Comparison of ENCODE assay signal across 1 cellular context in genomic region chr17:50476545-50477315, GRCh38.
TF ChIP-seq lines count a peak whose summit lies in the region.

No MANE protein-coding gene starts in this region.

TF ChIP-seq in HepG2, 621 proteins besides CTCF, POLR2A, EP300 and RAD21 (continued from another document and continues in another):
- no peak for TF ChIP-seq ZNF784 (CRISPR knock-in tag; IDR thresholded peaks at IDR 0.05; ENCODE audit: borderline replicate concordance)
- no peak for TF ChIP-seq KMT2A (CRISPR knock-in tag; IDR thresholded peaks at IDR 0.05)
- no peak for TF ChIP-seq MAFF (IDR thresholded peaks at IDR 0.05; ENCODE audit: low read depth, low read length)
- no peak for TF ChIP-seq THAP8 (CRISPR knock-in tag; IDR thresholded peaks at IDR 0.05; ENCODE audit: borderline replicate concordance)
- TF ChIP-seq, protein P1, sequence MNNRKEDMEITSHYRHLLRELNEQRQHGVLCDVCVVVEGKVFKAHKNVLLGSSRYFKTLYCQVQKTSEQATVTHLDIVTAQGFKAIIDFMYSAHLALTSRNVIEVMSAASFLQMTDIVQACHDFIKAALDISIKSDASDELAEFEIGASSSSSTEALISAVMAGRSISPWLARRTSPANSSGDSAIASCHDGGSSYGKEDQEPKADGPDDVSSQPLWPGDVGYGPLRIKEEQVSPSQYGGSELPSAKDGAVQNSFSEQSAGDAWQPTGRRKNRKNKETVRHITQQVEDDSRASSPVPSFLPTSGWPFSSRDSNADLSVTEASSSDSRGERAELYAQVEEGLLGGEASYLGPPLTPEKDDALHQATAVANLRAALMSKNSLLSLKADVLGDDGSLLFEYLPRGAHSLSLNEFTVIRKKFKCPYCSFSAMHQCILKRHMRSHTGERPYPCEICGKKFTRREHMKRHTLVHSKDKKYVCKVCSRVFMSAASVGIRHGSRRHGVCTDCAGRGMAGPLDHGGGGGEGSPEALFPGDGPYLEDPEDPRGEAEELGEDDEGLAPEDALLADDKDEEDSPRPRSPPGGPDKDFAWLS (CRISPR knock-in tag; IDR thresholded peaks at IDR 0.05; ENCODE audit: borderline replicate concordance): no peak
- no peak for TF ChIP-seq ZNF570 (CRISPR knock-in tag; IDR thresholded peaks at IDR 0.05; ENCODE audit: borderline replicate concordance)
- no peak for TF ChIP-seq ZFYVE20 (CRISPR knock-in tag; IDR thresholded peaks at IDR 0.05; ENCODE audit: borderline replicate concordance, low read depth)
- no peak for TF ChIP-seq ZNF749 (CRISPR knock-in tag; IDR thresholded peaks at IDR 0.05; ENCODE audit: borderline replicate concordance)
- no peak for TF ChIP-seq HMGXB3 (CRISPR knock-in tag; IDR thresholded peaks at IDR 0.05; ENCODE audit: borderline replicate concordance)
- TF ChIP-seq, protein P2, sequence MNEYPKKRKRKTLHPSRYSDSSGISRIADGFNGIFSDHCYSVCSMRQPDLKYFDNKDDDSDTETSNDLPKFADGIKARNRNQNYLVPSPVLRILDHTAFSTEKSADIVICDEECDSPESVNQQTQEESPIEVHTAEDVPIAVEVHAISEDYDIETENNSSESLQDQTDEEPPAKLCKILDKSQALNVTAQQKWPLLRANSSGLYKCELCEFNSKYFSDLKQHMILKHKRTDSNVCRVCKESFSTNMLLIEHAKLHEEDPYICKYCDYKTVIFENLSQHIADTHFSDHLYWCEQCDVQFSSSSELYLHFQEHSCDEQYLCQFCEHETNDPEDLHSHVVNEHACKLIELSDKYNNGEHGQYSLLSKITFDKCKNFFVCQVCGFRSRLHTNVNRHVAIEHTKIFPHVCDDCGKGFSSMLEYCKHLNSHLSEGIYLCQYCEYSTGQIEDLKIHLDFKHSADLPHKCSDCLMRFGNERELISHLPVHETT (CRISPR knock-in tag; conservative IDR thresholded peaks at IDR 0.05): no peak
- peak; percentile 71 for TF ChIP-seq SALL1 (CRISPR knock-in tag; IDR thresholded peaks at IDR 0.05)
- TF ChIP-seq HNRNPUL1 (IDR thresholded peaks at IDR 0.05; ENCODE audit: low read depth, low read length): no peak
- TF ChIP-seq, protein P3, sequence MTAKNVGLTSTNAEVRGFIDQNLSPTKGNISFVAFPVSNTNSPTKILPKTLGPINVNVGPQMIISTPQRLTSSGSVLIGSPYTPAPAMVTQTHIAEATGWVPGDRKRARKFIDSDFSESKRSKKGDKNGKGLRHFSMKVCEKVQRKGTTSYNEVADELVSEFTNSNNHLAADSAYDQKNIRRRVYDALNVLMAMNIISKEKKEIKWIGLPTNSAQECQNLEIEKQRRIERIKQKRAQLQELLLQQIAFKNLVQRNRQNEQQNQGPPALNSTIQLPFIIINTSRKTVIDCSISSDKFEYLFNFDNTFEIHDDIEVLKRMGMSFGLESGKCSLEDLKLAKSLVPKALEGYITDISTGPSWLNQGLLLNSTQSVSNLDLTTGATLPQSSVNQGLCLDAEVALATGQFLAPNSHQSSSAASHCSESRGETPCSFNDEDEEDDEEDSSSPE (CRISPR knock-in tag; IDR thresholded peaks at IDR 0.05): no peak
- no peak for TF ChIP-seq JARID2 (CRISPR knock-in tag; IDR thresholded peaks at IDR 0.05; ENCODE audit: insufficient replicate concordance)
- TF ChIP-seq DR1 (CRISPR knock-in tag; IDR thresholded peaks at IDR 0.05): no peak
- no peak for TF ChIP-seq ZNF607 (CRISPR knock-in tag; IDR thresholded peaks at IDR 0.05; ENCODE audit: borderline replicate concordance)
- no peak for TF ChIP-seq BCLAF1 (IDR thresholded peaks at IDR 0.05)
- 0 out of 2 replicates have a peak, but pooled peaks have one; percentile 76 for TF ChIP-seq ZBTB3 (CRISPR knock-in tag; IDR thresholded peaks at IDR 0.05; ENCODE audit: borderline replicate concordance, low read depth)
- TF ChIP-seq, protein P4, sequence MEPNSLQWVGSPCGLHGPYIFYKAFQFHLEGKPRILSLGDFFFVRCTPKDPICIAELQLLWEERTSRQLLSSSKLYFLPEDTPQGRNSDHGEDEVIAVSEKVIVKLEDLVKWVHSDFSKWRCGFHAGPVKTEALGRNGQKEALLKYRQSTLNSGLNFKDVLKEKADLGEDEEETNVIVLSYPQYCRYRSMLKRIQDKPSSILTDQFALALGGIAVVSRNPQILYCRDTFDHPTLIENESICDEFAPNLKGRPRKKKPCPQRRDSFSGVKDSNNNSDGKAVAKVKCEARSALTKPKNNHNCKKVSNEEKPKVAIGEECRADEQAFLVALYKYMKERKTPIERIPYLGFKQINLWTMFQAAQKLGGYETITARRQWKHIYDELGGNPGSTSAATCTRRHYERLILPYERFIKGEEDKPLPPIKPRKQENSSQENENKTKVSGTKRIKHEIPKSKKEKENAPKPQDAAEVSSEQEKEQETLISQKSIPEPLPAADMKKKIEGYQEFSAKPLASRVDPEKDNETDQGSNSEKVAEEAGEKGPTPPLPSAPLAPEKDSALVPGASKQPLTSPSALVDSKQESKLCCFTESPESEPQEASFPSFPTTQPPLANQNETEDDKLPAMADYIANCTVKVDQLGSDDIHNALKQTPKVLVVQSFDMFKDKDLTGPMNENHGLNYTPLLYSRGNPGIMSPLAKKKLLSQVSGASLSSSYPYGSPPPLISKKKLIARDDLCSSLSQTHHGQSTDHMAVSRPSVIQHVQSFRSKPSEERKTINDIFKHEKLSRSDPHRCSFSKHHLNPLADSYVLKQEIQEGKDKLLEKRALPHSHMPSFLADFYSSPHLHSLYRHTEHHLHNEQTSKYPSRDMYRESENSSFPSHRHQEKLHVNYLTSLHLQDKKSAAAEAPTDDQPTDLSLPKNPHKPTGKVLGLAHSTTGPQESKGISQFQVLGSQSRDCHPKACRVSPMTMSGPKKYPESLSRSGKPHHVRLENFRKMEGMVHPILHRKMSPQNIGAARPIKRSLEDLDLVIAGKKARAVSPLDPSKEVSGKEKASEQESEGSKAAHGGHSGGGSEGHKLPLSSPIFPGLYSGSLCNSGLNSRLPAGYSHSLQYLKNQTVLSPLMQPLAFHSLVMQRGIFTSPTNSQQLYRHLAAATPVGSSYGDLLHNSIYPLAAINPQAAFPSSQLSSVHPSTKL (CRISPR knock-in tag; IDR thresholded peaks at IDR 0.05): no peak
- no peak for TF ChIP-seq RELA (CRISPR knock-in tag; IDR thresholded peaks at IDR 0.05)
- TF ChIP-seq ZNF724P (CRISPR knock-in tag; IDR thresholded peaks at IDR 0.05; ENCODE audit: borderline replicate concordance): no peak
- no peak; the same call in 1 of the 2 replicates for TF ChIP-seq ZMYM4 (CRISPR knock-in tag; IDR thresholded peaks at IDR 0.05)
- no peak for TF ChIP-seq RORA (CRISPR knock-in tag; IDR thresholded peaks at IDR 0.05)
- no peak for TF ChIP-seq ZNF672 (CRISPR knock-in tag; IDR thresholded peaks at IDR 0.05)
- TF ChIP-seq, protein P5, sequence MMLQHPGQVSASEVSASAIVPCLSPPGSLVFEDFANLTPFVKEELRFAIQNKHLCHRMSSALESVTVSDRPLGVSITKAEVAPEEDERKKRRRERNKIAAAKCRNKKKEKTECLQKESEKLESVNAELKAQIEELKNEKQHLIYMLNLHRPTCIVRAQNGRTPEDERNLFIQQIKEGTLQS (CRISPR knock-in tag; IDR thresholded peaks at IDR 0.05): no peak
- TF ChIP-seq TAF1 (CRISPR knock-in tag; IDR thresholded peaks at IDR 0.05): no peak
- peak; percentile 76 for TF ChIP-seq ZBTB42 (CRISPR knock-in tag; IDR thresholded peaks at IDR 0.05)
- no peak for TF ChIP-seq ZKSCAN1 (IDR thresholded peaks at IDR 0.05; ENCODE audit: low read length)
- TF ChIP-seq, protein P6, sequence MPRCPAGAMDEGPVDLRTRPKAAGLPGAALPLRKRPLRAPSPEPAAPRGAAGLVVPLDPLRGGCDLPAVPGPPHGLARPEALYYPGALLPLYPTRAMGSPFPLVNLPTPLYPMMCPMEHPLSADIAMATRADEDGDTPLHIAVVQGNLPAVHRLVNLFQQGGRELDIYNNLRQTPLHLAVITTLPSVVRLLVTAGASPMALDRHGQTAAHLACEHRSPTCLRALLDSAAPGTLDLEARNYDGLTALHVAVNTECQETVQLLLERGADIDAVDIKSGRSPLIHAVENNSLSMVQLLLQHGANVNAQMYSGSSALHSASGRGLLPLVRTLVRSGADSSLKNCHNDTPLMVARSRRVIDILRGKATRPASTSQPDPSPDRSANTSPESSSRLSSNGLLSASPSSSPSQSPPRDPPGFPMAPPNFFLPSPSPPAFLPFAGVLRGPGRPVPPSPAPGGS (CRISPR knock-in tag; IDR thresholded peaks at IDR 0.05): no peak
- TF ChIP-seq, protein P7, sequence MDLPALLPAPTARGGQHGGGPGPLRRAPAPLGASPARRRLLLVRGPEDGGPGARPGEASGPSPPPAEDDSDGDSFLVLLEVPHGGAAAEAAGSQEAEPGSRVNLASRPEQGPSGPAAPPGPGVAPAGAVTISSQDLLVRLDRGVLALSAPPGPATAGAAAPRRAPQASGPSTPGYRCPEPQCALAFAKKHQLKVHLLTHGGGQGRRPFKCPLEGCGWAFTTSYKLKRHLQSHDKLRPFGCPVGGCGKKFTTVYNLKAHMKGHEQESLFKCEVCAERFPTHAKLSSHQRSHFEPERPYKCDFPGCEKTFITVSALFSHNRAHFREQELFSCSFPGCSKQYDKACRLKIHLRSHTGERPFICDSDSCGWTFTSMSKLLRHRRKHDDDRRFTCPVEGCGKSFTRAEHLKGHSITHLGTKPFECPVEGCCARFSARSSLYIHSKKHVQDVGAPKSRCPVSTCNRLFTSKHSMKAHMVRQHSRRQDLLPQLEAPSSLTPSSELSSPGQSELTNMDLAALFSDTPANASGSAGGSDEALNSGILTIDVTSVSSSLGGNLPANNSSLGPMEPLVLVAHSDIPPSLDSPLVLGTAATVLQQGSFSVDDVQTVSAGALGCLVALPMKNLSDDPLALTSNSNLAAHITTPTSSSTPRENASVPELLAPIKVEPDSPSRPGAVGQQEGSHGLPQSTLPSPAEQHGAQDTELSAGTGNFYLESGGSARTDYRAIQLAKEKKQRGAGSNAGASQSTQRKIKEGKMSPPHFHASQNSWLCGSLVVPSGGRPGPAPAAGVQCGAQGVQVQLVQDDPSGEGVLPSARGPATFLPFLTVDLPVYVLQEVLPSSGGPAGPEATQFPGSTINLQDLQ (CRISPR knock-in tag; IDR thresholded peaks at IDR 0.05): no peak
- TF ChIP-seq POLR2AphosphoS2 (IDR thresholded peaks at IDR 0.05; ENCODE audit: low read depth, low read length): no peak
- TF ChIP-seq ZNF619 (CRISPR knock-in tag; IDR thresholded peaks at IDR 0.05): no peak
- TF ChIP-seq RXRA (CRISPR knock-in tag; IDR thresholded peaks at IDR 0.05): no peak
- no peak for TF ChIP-seq ZEB1 (IDR thresholded peaks at IDR 0.05; ENCODE audit: insufficient replicate concordance, low read depth)
- no peak for TF ChIP-seq ZNF629 (CRISPR knock-in tag; conservative IDR thresholded peaks at IDR 0.05)
- no peak for TF ChIP-seq SRF (IDR thresholded peaks at IDR 0.05; ENCODE audit: low read depth, low read length)
- TF ChIP-seq KLF12 (CRISPR knock-in tag; IDR thresholded peaks at IDR 0.05; ENCODE audit: borderline replicate concordance): no peak
- TF ChIP-seq HOXA7 (CRISPR knock-in tag; IDR thresholded peaks at IDR 0.05): no peak
- TF ChIP-seq PHF8 (CRISPR knock-in tag; IDR thresholded peaks at IDR 0.05): no peak
- TF ChIP-seq AGO2 (optimal IDR thresholded peaks at IDR 0.05; ENCODE audit: low read depth, low read length): no peak
